ENCODE assay signal across 10 cellular contexts in the genomic region with DNA sequence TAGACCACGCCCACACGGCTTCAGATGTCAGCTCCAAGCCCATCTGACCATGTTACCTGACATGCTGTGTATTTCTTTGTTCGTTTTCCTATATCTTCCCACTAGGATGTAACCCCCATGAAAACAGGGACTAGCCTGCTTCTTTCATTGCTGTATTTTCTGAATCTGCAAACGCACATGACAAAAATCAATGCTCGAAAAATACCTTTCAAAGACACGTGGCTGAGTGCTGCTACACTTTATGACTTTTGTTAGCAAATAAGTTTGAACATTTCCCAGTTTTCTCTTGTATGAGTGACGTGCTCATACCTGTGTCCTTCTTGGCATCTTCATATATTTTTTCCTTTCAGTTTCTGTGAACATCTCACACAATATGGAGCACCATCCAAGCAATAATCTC.
"Had no signal": no experiment of that assay in that cellular context is flagged by ENCODE, and none has a peak within 500 bp of the region (broad histone marks: within the 10 kb centered on the region; RNA-seq: fewer than 3 reads in every experiment).

No MANE protein-coding gene starts in this region.

- FAIRE-seq: H54 had no signal

- H3K4me3 ChIP-seq: GM23248, GM23338, HAP-1 had no signal

- H2AFZ ChIP-seq: GM23248, GM23338 had no signal

- H3K4me1 ChIP-seq: HAP-1 had no signal

- H3K4me2 ChIP-seq: GM23338 had no signal

- H3K27ac ChIP-seq: GM23248 had no signal

- H3K36me3 ChIP-seq: HAP-1 had no signal

- H3K9ac ChIP-seq: GM23248 had no signal

- ATAC-seq: GM23338, HCT116 had no signal

- H3K9me3 ChIP-seq: HAP-1 had no signal

- DNase-seq: GM23248, GOT3, H7, H9, HCEC 1CT, HFFc6 had no signal
